In genomic region chr2:231464576-231465540, GRCh38 we compare ENCODE assay signal across 8 cellular contexts. TPM values are rescaled to one million over a fixed set of nuclear protein-coding genes. Genes with fewer than 3 reads are reported as not detected.
DNase-seq lines count a peak whose midpoint lies in the region; ATAC-seq and TF ChIP-seq lines count a peak whose summit lies in the region.

No MANE protein-coding gene starts in this region.

- peaks cover 37% of the 10 kb centered on the region for H3K36me3 ChIP-seq in endodermal cell (ENCODE audit: control insufficient read depth, insufficient read depth, low read length)

- no peak for TF ChIP-seq CTCF in endodermal cell (conservative IDR thresholded peaks at IDR 0.05)

- 4 to 13% methylated on average over 26 to 81 of the region's 81 CpGs for WGBS in endodermal cell (ENCODE audit: insufficient coverage in 1 of 2, insufficient read length in 1 of 2), 2 experiments

- H3K4me3 Mint-ChIP-seq in endodermal cell, result peak overlapping the region; percentile 98

- peak overlapping the region; percentile 96 for H3K9ac ChIP-seq in endodermal cell (ENCODE audit: extremely low read depth, low read length, poor library complexity, severe bottlenecking)

- H3K4me3 ChIP-seq in endodermal cell (ENCODE audit: low read length), result peak overlapping the region; percentile 96

- no peaks in the 10 kb centered on the region for H3K27me3 ChIP-seq in endodermal cell (ENCODE audit: control insufficient read depth, insufficient read depth, low read length, poor library complexity, severe bottlenecking)

- peak overlapping the region; percentile 100 for H3K27ac Mint-ChIP-seq in endodermal cell

- peak; percentile 67 for DNase-seq in DMS153 treated with DMSO at 0.1 percent for 48 hours (lab: John Stamatoyannopoulos, UW; ENCODE audit: unreplicated experiment)
- DNase-seq in DMS153 (lab: John Stamatoyannopoulos, UW), result no peak
- peak; percentile 99 for DNase-seq in NCI-H82 (lab: John Stamatoyannopoulos, UW)
- DNase-seq in activated CD8-positive, alpha-beta memory T cell treated with anti-CD3 and anti-CD28 coated beads, Interleukin-2, amount 50 U/mL, for 1 hour (ENCODE audit: extremely low read depth), result peak; percentile 90
- peak; percentile 99 for DNase-seq in endodermal cell
- peak; percentile 96 for DNase-seq in middle frontal gyrus (ENCODE audit: extremely low spot score, low spot score)
- DNase-seq in stimulated activated CD8-positive, alpha-beta memory T cell treated with anti-CD3 and anti-CD28 coated beads, Interleukin-2, amount 100 ng/mL, for 1 hour (ENCODE audit: low read depth in 2 of 2), result peak; percentile 97 to 98

- peaks cover 36% of the 10 kb centered on the region for H3K36me3 Mint-ChIP-seq in endodermal cell (ENCODE audit: low read depth)

- peaks cover 19% of the 10 kb centered on the region for H3K4me1 Mint-ChIP-seq in endodermal cell

- H3K4me1 ChIP-seq in endodermal cell (ENCODE audit: control insufficient read depth, insufficient read depth, low read length), result no peaks in the 10 kb centered on the region

- H3K9me3 Mint-ChIP-seq in endodermal cell, result no peaks in the 10 kb centered on the region

- no peaks in the 10 kb centered on the region for H3K27me3 Mint-ChIP-seq in endodermal cell (ENCODE audit: insufficient read depth)

- peak; percentile 26 for ATAC-seq in HG03108 (IDR thresholded peaks at IDR 0.05; ENCODE audit: unreplicated experiment)

- H3K27ac ChIP-seq in endodermal cell (ENCODE audit: low read depth, low read length), result peak overlapping the region; percentile 98

- no peaks in the 10 kb centered on the region for H3K9me3 ChIP-seq in endodermal cell (ENCODE audit: control insufficient read depth, low read length)

RNA-seq across cellular contexts. Expression of gene NCL, which starts 0.6 kb away (rescaled TPM):
- total RNA-seq in endodermal cell, result 100 to 1,000 TPM; 774 to 785 TPM
- polyA plus RNA-seq in endodermal cell (2013, experiment 1 of 2), result 504 TPM
- 496 TPM for polyA plus RNA-seq in endodermal cell (2013, experiment 2 of 2)
